In genomic region chr2:234302664-234302991, GRCh38 we compare ENCODE assay signal across 17 cellular contexts.
"Had no signal": no experiment of that assay in that cellular context is flagged by ENCODE, and none has a peak within 500 bp of the region (broad histone marks: within the 10 kb centered on the region; RNA-seq: fewer than 3 reads in every experiment).

No MANE protein-coding gene starts in this region.

- H3K4me3 Mint-ChIP-seq: activated T-helper 17 cell treated with anti-CD3 and anti-CD28 coated beads, Interleukin-2, amount 50 U/mL, for 72 hours; neural crest cell; T-helper 2 cell treated with Interferon-gamma antibody and Interleukin-4, amounts not matched to agents 5 μg/mL and 100 μg/mL, for 36 hours had no signal

- H3K4me3 ChIP-seq: breast epithelium, heart right ventricle, left ventricle myocardium inferior, prostate gland, right atrium auricular region, testis, upper lobe of right lung had no signal

- H3K9me3 Mint-ChIP-seq: activated T-helper 17 cell treated with anti-CD3 and anti-CD28 coated beads, Interleukin-2, amount 50 U/mL, for 72 hours had no signal

- H3K27ac Mint-ChIP-seq: activated T-helper 17 cell treated with anti-CD3 and anti-CD28 coated beads, Interleukin-2, amount 50 U/mL, for 72 hours had no signal

- H3K4me1 ChIP-seq: left ventricle myocardium inferior, prostate gland, right atrium auricular region, upper lobe of right lung had no signal

- H3K27me3 Mint-ChIP-seq: activated T-helper 17 cell treated with anti-CD3 and anti-CD28 coated beads, Interleukin-2, amount 50 U/mL, for 72 hours had no signal

- H3K36me3 ChIP-seq: breast epithelium, heart right ventricle, left ventricle myocardium inferior, prostate gland, right atrium auricular region, upper lobe of right lung had no signal

- H3K27me3 ChIP-seq: breast epithelium, right atrium auricular region, testis, upper lobe of right lung had no signal

- ATAC-seq: activated T-helper 17 cell treated with anti-CD3 and anti-CD28 coated beads, Interleukin-2, amount 50 U/mL, for 72 hours; esophagus mucosa; heart right ventricle; upper lobe of right lung had no signal

- H3K27ac ChIP-seq: breast epithelium, heart right ventricle, left ventricle myocardium inferior, prostate gland, right atrium auricular region, testis, upper lobe of right lung had no signal

- DNase-seq: activated naive CD4-positive, alpha-beta T cell; aorta; cerebellar nuclear complex; effector CD8-positive, alpha-beta T cell; heart right ventricle; left ventricle myocardium inferior; midbrain; SW 1271; testis; upper lobe of right lung had no signal
